In genomic region chr5:133605323-133605722, GRCh38 we compare ENCODE assay signal across 22 cellular contexts. TPM values are rescaled to one million over a fixed set of nuclear protein-coding genes. Genes with fewer than 3 reads are reported as not detected.
"Had no signal": no experiment of that assay in that cellular context is flagged by ENCODE, and none has a peak within 500 bp of the region (broad histone marks: within the 10 kb centered on the region; RNA-seq: fewer than 3 reads in every experiment).

No MANE protein-coding gene starts in this region.

- H3K27ac Mint-ChIP-seq: activated CD4-positive, alpha-beta T cell treated with anti-CD3 and anti-CD28 coated beads for 36 hours; activated naive CD4-positive, alpha-beta T cell treated with anti-CD3 and anti-CD28 coated beads, Interleukin-2, amount 10 ng/mL, durations not matched to agents 7 days and 5 days; activated naive CD8-positive, alpha-beta T cell treated with anti-CD3 and anti-CD28 coated beads, Interleukin-2, amount 50 U/mL, for 24 hours; brain; memory B cell; neural progenitor cell; stimulated activated naive CD8-positive, alpha-beta T cell treated with anti-CD3 and anti-CD28 coated beads, Interleukin-15, Interleukin-2, amounts not matched to agents 100 ng/mL and 50 ng/mL, for 24 hours; T-helper 2 cell treated with Interferon-gamma antibody and Interleukin-4, amounts not matched to agents 5 μg/mL and 100 μg/mL, for 36 hours; WTC11 had no signal

- DNase-seq: activated CD4-positive, alpha-beta T cell treated with anti-CD3 and anti-CD28 coated beads for 36 hours; activated CD8-positive, alpha-beta memory T cell treated with anti-CD3 and anti-CD28 coated beads for 24 hours; activated CD8-positive, alpha-beta memory T cell treated with anti-CD3 and anti-CD28 coated beads, Interleukin-2, amount 50 U/mL, for 48 hours; activated effector memory CD4-positive, alpha-beta T cell treated with Interleukin-2 at 50 U/mL for 16 hours; activated naive CD4-positive, alpha-beta T cell treated with anti-CD3 and anti-CD28 coated beads, Interleukin-2, amount 10 ng/mL, durations not matched to agents 7 days and 5 days; activated naive CD8-positive, alpha-beta T cell treated with anti-CD3 and anti-CD28 coated beads, Interleukin-2, amount 50 U/mL, for 24 hours; activated T-cell treated with anti-CD3 and anti-CD28 coated beads, Interleukin-2, amount 50 U/mL, for 48 hours; anterior cingulate cortex; central memory CD4-positive, alpha-beta T cell; erythroblast; gastrocnemius medialis; head of caudate nucleus; right cardiac atrium had no signal

- H3K36me3 Mint-ChIP-seq: activated naive CD4-positive, alpha-beta T cell treated with anti-CD3 and anti-CD28 coated beads, Interleukin-2, amount 10 ng/mL, durations not matched to agents 7 days and 5 days; brain; memory B cell; neural progenitor cell; WTC11 had no signal

- H3K4me3 Mint-ChIP-seq: activated CD4-positive, alpha-beta T cell treated with anti-CD3 and anti-CD28 coated beads for 36 hours; activated naive CD4-positive, alpha-beta T cell treated with anti-CD3 and anti-CD28 coated beads, Interleukin-2, amount 10 ng/mL, durations not matched to agents 7 days and 5 days; activated naive CD8-positive, alpha-beta T cell treated with anti-CD3 and anti-CD28 coated beads, Interleukin-2, amount 50 U/mL, for 24 hours; brain; memory B cell; neural progenitor cell; stimulated activated naive CD8-positive, alpha-beta T cell treated with anti-CD3 and anti-CD28 coated beads, Interleukin-15, Interleukin-2, amounts not matched to agents 100 ng/mL and 50 ng/mL, for 24 hours; T-helper 2 cell treated with Interferon-gamma antibody and Interleukin-4, amounts not matched to agents 5 μg/mL and 100 μg/mL, for 36 hours; WTC11 had no signal

- H3K4me1 Mint-ChIP-seq: activated CD4-positive, alpha-beta T cell treated with anti-CD3 and anti-CD28 coated beads for 36 hours; activated naive CD4-positive, alpha-beta T cell treated with anti-CD3 and anti-CD28 coated beads, Interleukin-2, amount 10 ng/mL, durations not matched to agents 7 days and 5 days; activated naive CD8-positive, alpha-beta T cell treated with anti-CD3 and anti-CD28 coated beads, Interleukin-2, amount 50 U/mL, for 24 hours; memory B cell had no signal

- ATAC-seq: activated CD4-positive, alpha-beta T cell treated with anti-CD3 and anti-CD28 coated beads for 36 hours; activated naive CD8-positive, alpha-beta T cell treated with anti-CD3 and anti-CD28 coated beads, Interleukin-2, amount 50 U/mL, for 24 hours; gastrocnemius medialis; WTC11 had no signal

- H3K9me3 Mint-ChIP-seq: activated naive CD4-positive, alpha-beta T cell treated with anti-CD3 and anti-CD28 coated beads, Interleukin-2, amount 10 ng/mL, durations not matched to agents 7 days and 5 days; activated naive CD8-positive, alpha-beta T cell treated with anti-CD3 and anti-CD28 coated beads, Interleukin-2, amount 50 U/mL, for 24 hours; brain; memory B cell; neural progenitor cell; stimulated activated naive CD8-positive, alpha-beta T cell treated with anti-CD3 and anti-CD28 coated beads, Interleukin-15, Interleukin-2, amounts not matched to agents 100 ng/mL and 50 ng/mL, for 24 hours; T-helper 2 cell treated with Interferon-gamma antibody and Interleukin-4, amounts not matched to agents 5 μg/mL and 100 μg/mL, for 36 hours; WTC11 had no signal

RNA-seq across cellular contexts. Expression of gene FSTL4, which starts 7.0 kb away (rescaled TPM):
- total RNA-seq: activated CD4-positive, alpha-beta T cell treated with anti-CD3 and anti-CD28 coated beads for 36 hours; kidney epithelial cell; liver; osteocyte; right cardiac atrium had no signal
